Comparison of ENCODE assay signal across 8 cellular contexts in the genomic region with DNA sequence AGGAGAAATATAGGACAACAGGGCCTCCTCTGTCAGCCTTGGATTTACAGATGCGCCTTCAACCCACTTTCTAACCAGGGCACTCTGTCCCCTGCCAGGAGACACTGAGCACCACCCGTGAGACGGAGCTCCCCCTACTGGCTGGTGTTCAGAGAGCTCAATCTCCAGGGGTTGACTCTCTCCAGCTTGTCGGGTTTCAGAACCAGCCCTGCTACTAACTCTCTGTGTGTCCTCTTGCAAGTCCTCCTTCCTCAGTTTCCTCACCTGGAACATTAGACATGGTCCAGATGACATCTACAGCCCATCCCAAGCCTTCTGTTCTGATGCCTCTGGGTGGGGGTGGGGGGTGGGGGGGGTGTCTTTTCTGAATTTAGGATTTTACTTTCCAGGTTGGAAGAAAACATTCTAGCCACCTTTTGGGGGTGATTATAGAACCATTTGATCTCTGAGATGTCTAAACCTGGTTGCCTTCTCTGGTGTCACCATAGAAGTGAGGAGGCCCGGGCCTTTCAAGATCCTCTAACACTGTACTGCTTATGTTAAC.
DNase-seq lines count a peak whose midpoint lies in the region; ATAC-seq, FAIRE-seq and TF ChIP-seq lines count a peak whose summit lies in the region.

No MANE protein-coding gene starts in this region.

- CTCF ChIA-PET in AG04449 (lab: Yijun Ruan, JAX) (interaction anchor here (0.5 to 6.9 kb wide), 15 partner anchors 10 to 458 kb away, joined by 3 to 74 read pairs (median 4); no protein-coding TSS in a partner anchor), K562 (lab: Yijun Ruan, JAX; ENCODE audit: low intra/inter-chr PET ratio) (interaction anchor here (0.6 kb wide), 1 partner anchor 408 kb away, joined by 3 read pairs; no protein-coding TSS in a partner anchor)

- TF ChIP-seq EP300 in K562 (IDR thresholded peaks at IDR 0.05; ENCODE audit: low read length): no peak

- DNase-seq in AG04449 (ENCODE audit: low read depth, low spot score) (no peak), NCI-H1092 treated with DMSO at 0.1 percent for 48 hours (lab: John Stamatoyannopoulos, UW) (peak; percentile 21), UCSD-AML1 (lab: John Stamatoyannopoulos, UW; ENCODE audit: unreplicated experiment) (peak; percentile 75), K562 (ENCODE audit: extremely low read depth in 1 of 4, low spot score in 3 of 4) (peak; percentile 72 to 78 (median 74)), iPS DF 4.7 (ENCODE audit: extremely low read depth, low spot score) (peak; percentile 56)
- peak; percentile 67 for DNase-seq in stimulated activated CD4-positive, alpha-beta T cell treated with anti-CD3 and anti-CD28 coated beads, Interleukin-12 subunit alpha, Interleukin-12 subunit beta, amount 100 ng/mL, for 4 hours

- H3K27ac ChIP-seq in K562 (ENCODE audit: extremely low read depth, low read depth, low read length): no peak overlapping the region

- no peak overlapping the region for H3K4me3 ChIP-seq in AG04449 (ENCODE audit: low read depth, low read length)
- H3K4me3 ChIP-seq in K562: no peak overlapping the region

- peak; percentile 84 for TF ChIP-seq CTCF in AG04449 (IDR thresholded peaks at IDR 0.05; ENCODE audit: insufficient read depth, low read length, missing control alignments)
- TF ChIP-seq CTCF in K562 (IDR thresholded peaks at IDR 0.05 in 2 of 3, conservative IDR thresholded peaks at IDR 0.05 in 1 of 3; ENCODE audit: insufficient read depth in 2 of 3, low read depth in 1 of 3, low read length in 3 of 3): peak; percentile 79 to 81 (median 81)

- peak; percentile 87 for FAIRE-seq in K562 (lab: Jason Lieb, UNC)

- 0 out of 2 replicates have a peak, but pooled peaks cover 5% of the 10 kb centered on the region for H4K20me1 ChIP-seq in K562 (replicated peaks; ENCODE audit: control insufficient read depth, insufficient read depth, low read length)

- H3K4me2 ChIP-seq in K562 (ENCODE audit: insufficient read depth, low read length): no peak overlapping the region

- ATAC-seq in GM18907 (IDR thresholded peaks at IDR 0.05; ENCODE audit: unreplicated experiment): peak; percentile 59
- peak; percentile 99 for ATAC-seq in K562
- no peak for ATAC-seq in HG03108 (IDR thresholded peaks at IDR 0.05; ENCODE audit: unreplicated experiment)

- peaks cover 0 to 5% of the 10 kb centered on the region in 2 experiments; a peak in 1 of 5 replicates for H3K4me1 ChIP-seq in K562 (replicated peaks in 1 of 2; ENCODE audit: control insufficient read depth in 2 of 2, insufficient read depth in 2 of 2, low read length in 2 of 2)

- H3K79me2 ChIP-seq in K562 (ENCODE audit: control insufficient read depth, insufficient read depth, low read length): no peaks in the 10 kb centered on the region

- H3K9me1 ChIP-seq in K562 (ENCODE audit: control insufficient read depth, insufficient read depth, low read length): no peaks in the 10 kb centered on the region

- POLR2A ChIA-PET in AG04449 (lab: Yijun Ruan, JAX) (no interaction called here), K562 (lab: Yijun Ruan, JAX) (interaction anchor here (0.6 to 0.9 kb wide), 4 partner anchors 9 to 536 kb away, joined by 3 read pairs; no protein-coding TSS in a partner anchor)

- H3K27me3 ChIP-seq in K562 (ENCODE audit: control insufficient read depth in 2 of 2, insufficient read depth in 2 of 2, low read length in 2 of 2): peaks cover 2 to 15% of the 10 kb centered on the region in 2 experiments; a peak in 3 of 5 replicates

- no peak for TF ChIP-seq POLR2A in K562 (conservative IDR thresholded peaks at IDR 0.05)

- H3K9ac ChIP-seq in K562 (ENCODE audit: insufficient read depth in 1 of 2, low read depth in 2 of 2, low read length in 2 of 2): no peak overlapping the region

- no TSS peak for BruUV-seq in K562 (replicated peaks; lab: Mats Ljungman, UMichigan)

- in situ Hi-C loops in K562 (cut with MboI): no loop called here

- H3K9me3 ChIP-seq in K562 (replicated peaks; ENCODE audit: control insufficient read depth, insufficient read depth, low read depth, low read length): no peaks in the 10 kb centered on the region

- WGBS in K562 (ENCODE audit: insufficient coverage, low coverage, missing lambda C conversion rate): 2% methylated on average over 5 of the region's 5 CpGs

- H3K36me3 ChIP-seq in K562 (ENCODE audit: control insufficient read depth, insufficient read depth, low read length): no peaks in the 10 kb centered on the region

- H2AFZ ChIP-seq in K562 (ENCODE audit: low read depth, low read length): no peak overlapping the region

- peak in 1 of 2 experiments; percentile 72; a peak in 2 of 4 replicates for TF ChIP-seq RAD21 in K562 (CRISPR knock-in tag; conservative IDR thresholded peaks at IDR 0.05 in 1 of 2, IDR thresholded peaks at IDR 0.05 in 1 of 2)

- intact Hi-C loops in K562 (cut with micrococcal nuclease): loop anchor here (5.0 to 10.0 kb wide), 4 partner anchors 230 to 610 kb away; no protein-coding TSS in a partner anchor

TF ChIP-seq in K562, 482 proteins besides CTCF, POLR2A, EP300 and RAD21 (continues in another document):
- TF ChIP-seq HDAC8 (tag; IDR thresholded peaks at IDR 0.05) (no peak), ZNF830 (CRISPR knock-in tag; IDR thresholded peaks at IDR 0.05) (no peak), MTA2 (IDR thresholded peaks at IDR 0.05; ENCODE audit: low read depth) (no peak), FOXM1 (IDR thresholded peaks at IDR 0.05; ENCODE audit: low read depth) (no peak), FOXM1 (CRISPR knock-in tag; IDR thresholded peaks at IDR 0.05; ENCODE audit: low read depth) (no peak), JUND (IDR thresholded peaks at IDR 0.05; ENCODE audit: borderline replicate concordance, low read depth, low read length) (0 out of 2 replicates have a peak, but pooled peaks have one; percentile 24), JUND (tag; IDR thresholded peaks at IDR 0.05; ENCODE audit: borderline replicate concordance, low read depth, low read length) (no peak), COPS2 (conservative IDR thresholded peaks at IDR 0.05) (no peak), ZNF586 (CRISPR knock-in tag; conservative IDR thresholded peaks at IDR 0.05) (no peak), ETV1 (tag; conservative IDR thresholded peaks at IDR 0.05; ENCODE audit: low read depth) (no peak), MEF2D (tag; conservative IDR thresholded peaks at IDR 0.05; ENCODE audit: low read depth) (no peak), RB1 (IDR thresholded peaks at IDR 0.05; ENCODE audit: low read depth) (no peak), STAT5B (CRISPR knock-in tag; IDR thresholded peaks at IDR 0.05) (no peak), SMC3 (conservative IDR thresholded peaks at IDR 0.05; ENCODE audit: insufficient read depth, low read depth, low read length) (peak; percentile 68), ZNF668 (CRISPR knock-in tag; IDR thresholded peaks at IDR 0.05) (no peak), DIDO1 (tag; IDR thresholded peaks at IDR 0.05; ENCODE audit: low read depth) (no peak), POLR3G (IDR thresholded peaks at IDR 0.05; ENCODE audit: extremely low read depth, insufficient read length, insufficient replicate concordance) (no peak), CREM (IDR thresholded peaks at IDR 0.05; ENCODE audit: low read depth) (0 out of 2 replicates have a peak, but pooled peaks have one; percentile 9), NCOA4 (IDR thresholded peaks at IDR 0.05; ENCODE audit: partially characterized antibody) (no peak), PHF20 (IDR thresholded peaks at IDR 0.05; ENCODE audit: partially characterized antibody) (no peak), BRD9 (IDR thresholded peaks at IDR 0.05; ENCODE audit: low read depth, partially characterized antibody) (no peak), CREB3L1 (IDR thresholded peaks at IDR 0.05; ENCODE audit: borderline replicate concordance, low read depth) (no peak), GMEB1 (CRISPR knock-in tag; IDR thresholded peaks at IDR 0.05) (no peak), NR2C1 (IDR thresholded peaks at IDR 0.05) (no peak), NR2C1 (tag; IDR thresholded peaks at IDR 0.05) (no peak), CCNT2 (IDR thresholded peaks at IDR 0.05; ENCODE audit: borderline replicate concordance, extremely low read depth, insufficient read length, low read depth, low read length) (no peak)
- TF ChIP-seq, protein P1, sequence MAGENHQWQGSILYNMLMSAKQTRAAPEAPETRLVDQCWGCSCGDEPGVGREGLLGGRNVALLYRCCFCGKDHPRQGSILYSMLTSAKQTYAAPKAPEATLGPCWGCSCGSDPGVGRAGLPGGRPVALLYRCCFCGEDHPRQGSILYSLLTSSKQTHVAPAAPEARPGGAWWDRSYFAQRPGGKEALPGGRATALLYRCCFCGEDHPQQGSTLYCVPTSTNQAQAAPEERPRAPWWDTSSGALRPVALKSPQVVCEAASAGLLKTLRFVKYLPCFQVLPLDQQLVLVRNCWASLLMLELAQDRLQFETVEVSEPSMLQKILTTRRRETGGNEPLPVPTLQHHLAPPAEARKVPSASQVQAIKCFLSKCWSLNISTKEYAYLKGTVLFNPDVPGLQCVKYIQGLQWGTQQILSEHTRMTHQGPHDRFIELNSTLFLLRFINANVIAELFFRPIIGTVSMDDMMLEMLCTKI (IDR thresholded peaks at IDR 0.05; ENCODE audit: partially characterized antibody): no peak
